In genomic region chr3:39140341-39140971, GRCh38 we compare ENCODE assay signal across 15 cellular contexts. TPM values are rescaled to one million over a fixed set of nuclear protein-coding genes. Genes with fewer than 3 reads are reported as not detected.
DNase-seq lines count a peak whose midpoint lies in the region; ATAC-seq, FAIRE-seq and TF ChIP-seq lines count a peak whose summit lies in the region.
"Had no signal": no experiment of that assay in that cellular context is flagged by ENCODE, and none has a peak within 500 bp of the region (broad histone marks: within the 10 kb centered on the region; RNA-seq: fewer than 3 reads in every experiment).

No MANE protein-coding gene starts in this region.

- 94 to 100% methylated on average over 2 of the region's 2 CpGs for whole genome bisulfite sequencing in endodermal cell (ENCODE audit: insufficient coverage in 1 of 2, insufficient read length in 1 of 2), 2 experiments

- no peaks in the 10 kb centered on the region for H3K9me3 ChIP-seq in BLaER1 treated with 17β-estradiol and CSF1 and Interleukin-3, amounts not matched to agents 10 nM and 100 nM (replicated peaks in 1 of 11)
- H3K9me3 ChIP-seq in Karpas-422 (ENCODE audit: low read length) (no peaks in the 10 kb centered on the region), endodermal cell (ENCODE audit: control insufficient read depth, low read length) (no peaks in the 10 kb centered on the region), neutrophil (peaks cover 6% of the 10 kb centered on the region)

- H3K4me3 ChIP-seq in BLaER1 treated with 17β-estradiol and CSF1 and Interleukin-3, amounts not matched to agents 10 nM and 100 nM = no peak overlapping the region
- H3K4me3 ChIP-seq in Karpas-422 (ENCODE audit: low read length) (no peak overlapping the region), endodermal cell (ENCODE audit: low read length) (no peak overlapping the region), neutrophil (ENCODE audit: low read depth in 1 of 2, low read length in 1 of 2) (no peak overlapping the region)

- no peaks in the 10 kb centered on the region for H3K9me2 ChIP-seq in Karpas-422 (replicated peaks; ENCODE audit: insufficient read depth, low read length)

- H3K4me1 Mint-ChIP-seq in endodermal cell = no peaks in the 10 kb centered on the region

- H3K4me2 ChIP-seq in BLaER1 treated with 17β-estradiol and CSF1 and Interleukin-3, amounts not matched to agents 10 nM and 100 nM = peak overlapping the region; percentile 60 to 99 (median 78)
- H3K4me2 ChIP-seq in Karpas-422 (ENCODE audit: low read depth, low read length, poor library complexity, severe bottlenecking) = no peak overlapping the region

- peak overlapping the region in 2 of 11 experiments; percentile 4 to 47; a peak in 1 of 22 replicates for H3K27ac ChIP-seq in BLaER1 treated with 17β-estradiol and CSF1 and Interleukin-3, amounts not matched to agents 10 nM and 100 nM
- peak overlapping the region; percentile 55 for H3K27ac ChIP-seq in Karpas-422 (ENCODE audit: low read length)
- no peak overlapping the region for H3K27ac ChIP-seq in endodermal cell (ENCODE audit: low read depth, low read length)
- peak overlapping the region; percentile 63 for H3K27ac ChIP-seq in neutrophil
- H3K27ac ChIP-seq: brain microvascular endothelial cell had no signal

- DNase-seq in Karpas-422 = no peak
- no peak for DNase-seq in endodermal cell
- DNase-seq in frontal cortex (ENCODE audit: low spot score in 2 of 2) = no peak
- DNase-seq in germinal center (ENCODE audit: low spot score) = no peak
- DNase-seq in NCI-H82 treated with DMSO at 0.1 percent for 48 hours (lab: John Stamatoyannopoulos, UW; ENCODE audit: unreplicated experiment) = no peak
- DNase-seq: activated CD4-positive, alpha-beta T cell treated with anti-CD3 and anti-CD28 coated beads for 48 hours; brain microvascular endothelial cell; Kasumi-1; stimulated activated CD4-positive, alpha-beta T cell treated with anti-CD3 and anti-CD28 coated beads, Interleukin-2, amount 100 ng/mL, for 24 hours had no signal

- H3K4me1 ChIP-seq in BLaER1 treated with 17β-estradiol and CSF1 and Interleukin-3, amounts not matched to agents 10 nM and 100 nM = peaks cover 50 to 72% (median 66%) of the 10 kb centered on the region in 10 experiments
- H3K4me1 ChIP-seq in Karpas-422 (ENCODE audit: low read length) = peaks cover 22% of the 10 kb centered on the region
- no peaks in the 10 kb centered on the region for H3K4me1 ChIP-seq in endodermal cell (ENCODE audit: control insufficient read depth, insufficient read depth, low read length)
- H3K4me1 ChIP-seq in neutrophil (ENCODE audit: control insufficient read depth in 1 of 2, insufficient read depth in 1 of 2, low read depth in 1 of 2, low read length in 1 of 2) = peaks cover 15 to 22% of the 10 kb centered on the region in 2 experiments

- H3K27ac Mint-ChIP-seq in endodermal cell = peak overlapping the region; percentile 21

- H3K27me3 ChIP-seq in BLaER1 treated with 17β-estradiol and CSF1 and Interleukin-3, amounts not matched to agents 10 nM and 100 nM = no peaks in the 10 kb centered on the region
- H3K27me3 ChIP-seq in Karpas-422 (ENCODE audit: low read length) (no peaks in the 10 kb centered on the region), endodermal cell (ENCODE audit: control insufficient read depth, insufficient read depth, low read length, poor library complexity, severe bottlenecking) (no peaks in the 10 kb centered on the region), neutrophil (no peaks in the 10 kb centered on the region)
- H3K27me3 ChIP-seq: brain microvascular endothelial cell had no signal

- peaks cover 41 to 90% (median 54%) of the 10 kb centered on the region in 11 experiments for H4K20me1 ChIP-seq in BLaER1 treated with 17β-estradiol and CSF1 and Interleukin-3, amounts not matched to agents 10 nM and 100 nM
- H4K20me1 ChIP-seq in Karpas-422 (ENCODE audit: insufficient read depth, low read depth, low read length) = no peaks in the 10 kb centered on the region

- no peak for ATAC-seq in GM21367 (IDR thresholded peaks at IDR 0.05; ENCODE audit: unreplicated experiment)

- peaks cover 54 to 78% (median 65%) of the 10 kb centered on the region in 11 experiments for H3K36me3 ChIP-seq in BLaER1 treated with 17β-estradiol and CSF1 and Interleukin-3, amounts not matched to agents 10 nM and 100 nM
- H3K36me3 ChIP-seq in Karpas-422 (ENCODE audit: insufficient read depth, low read length) (no peaks in the 10 kb centered on the region; the same call in 1 of the 2 replicates), endodermal cell (ENCODE audit: control insufficient read depth, insufficient read depth, low read length) (peaks cover 56% of the 10 kb centered on the region), neutrophil (peaks cover 56% of the 10 kb centered on the region)

- no peaks in the 10 kb centered on the region for H3K27me3 Mint-ChIP-seq in endodermal cell (ENCODE audit: insufficient read depth)

- H3K9me3 Mint-ChIP-seq in endodermal cell = no peaks in the 10 kb centered on the region

- no peak overlapping the region for H3K9ac ChIP-seq in BLaER1 treated with 17β-estradiol and CSF1 and Interleukin-3, amounts not matched to agents 10 nM and 100 nM
- no peak overlapping the region for H3K9ac ChIP-seq in Karpas-422 (ENCODE audit: low read length)
- no peak overlapping the region for H3K9ac ChIP-seq in endodermal cell (ENCODE audit: extremely low read depth, low read length, poor library complexity, severe bottlenecking)

- H3K4me3 Mint-ChIP-seq in endodermal cell = no peak overlapping the region

- no peak overlapping the region for H2AFZ ChIP-seq in Karpas-422 (ENCODE audit: low read length)

- peaks cover 26% of the 10 kb centered on the region for H3K36me3 Mint-ChIP-seq in endodermal cell (ENCODE audit: low read depth)

- TF ChIP-seq CTCF in endodermal cell (conservative IDR thresholded peaks at IDR 0.05) (no peak), neutrophil (IDR thresholded peaks at IDR 0.05) (no peak)

- FAIRE-seq in frontal cortex (lab: Jason Lieb, UNC) = no peak
- FAIRE-seq: GM12892 had no signal

- no peaks in the 10 kb centered on the region for H3K79me2 ChIP-seq in Karpas-422 (ENCODE audit: low read length)

RNA-seq across cellular contexts. Expression of gene CSRNP1, which starts 12.9 kb away (rescaled TPM):
- total RNA-seq in Karpas-422 (2014; rRNA removed; shearing (Covaris generic); ENCODE audit: low replicate concordance) = 10.3 and 11.1 TPM in 2 replicates
- total RNA-seq in endodermal cell (10 to 100 TPM in 1 of 2 donors, 1 to 10 TPM in 1; 9.2 to 11.1 TPM), frontal cortex (2.4 TPM)
- 7.5 TPM for polyA plus RNA-seq in endodermal cell (2013, experiment 1 of 2)
- 8.0 TPM for polyA plus RNA-seq in endodermal cell (2013, experiment 2 of 2)

RNA-seq across cellular contexts. Expression of gene TTC21A, which starts 33.0 kb away (rescaled TPM):
- total RNA-seq in Karpas-422 (2014; rRNA removed; shearing (Covaris generic); ENCODE audit: low replicate concordance) = 8.7 and 9.5 TPM in 2 replicates
- total RNA-seq in endodermal cell = 1 to 10 TPM; 5.7 to 5.8 TPM
- 8.1 TPM for polyA plus RNA-seq in endodermal cell (2013, experiment 1 of 2)
- 7.0 TPM for polyA plus RNA-seq in endodermal cell (2013, experiment 2 of 2)
- total RNA-seq in frontal cortex = 3.7 TPM

RNA-seq across cellular contexts. Expression of gene GORASP1, which starts 33.0 kb away (rescaled TPM):
- 38.5 and 51.8 TPM in 2 replicates for total RNA-seq in Karpas-422 (2014; rRNA removed; shearing (Covaris generic); ENCODE audit: low replicate concordance)
- total RNA-seq in endodermal cell (10 to 100 TPM; 47.4 to 48.9 TPM), frontal cortex (20.4 TPM)
- 34.8 TPM for polyA plus RNA-seq in endodermal cell (2013, experiment 1 of 2)
- polyA plus RNA-seq in endodermal cell (2013, experiment 2 of 2) = 28.4 TPM

RNA-seq across cellular contexts. Expression of gene XIRP1, which starts 51.9 kb away (rescaled TPM):
- total RNA-seq in Karpas-422 (2014; rRNA removed; shearing (Covaris generic); ENCODE audit: low replicate concordance) = not detected in 2 replicates
- not detected for total RNA-seq in endodermal cell
- polyA plus RNA-seq in endodermal cell (2013, experiment 1 of 2) = 0.07 TPM
- polyA plus RNA-seq in endodermal cell (2013, experiment 2 of 2) = 0.08 TPM
- total RNA-seq in frontal cortex = not detected
- total RNA-seq: glomerular endothelial cell, NCI-H460 had no signal
